In the genomic region with DNA sequence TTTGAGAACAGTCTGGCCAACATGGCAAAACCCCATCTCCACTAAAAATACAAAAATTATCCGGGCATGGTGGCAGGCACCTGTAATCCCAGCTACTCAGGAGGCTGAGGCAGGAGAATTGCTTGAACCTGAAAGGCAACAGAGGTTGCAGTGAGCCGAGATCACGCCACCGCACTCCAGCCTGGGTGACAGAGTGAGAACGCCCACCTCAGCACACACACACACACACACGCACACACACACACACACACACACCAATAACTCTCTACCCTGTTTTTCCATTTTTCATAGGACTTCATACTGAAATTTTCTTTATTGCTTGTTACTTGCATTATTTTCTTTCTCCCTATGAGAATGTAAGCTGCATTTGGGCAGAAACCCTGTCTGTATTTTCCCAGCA, we compare ENCODE assay signal across 2 cellular contexts. TPM values are rescaled to one million over a fixed set of nuclear protein-coding genes. Genes with fewer than 3 reads are reported as not detected.
"Had no signal": no experiment of that assay in that cellular context is flagged by ENCODE, and none has a peak within 500 bp of the region (broad histone marks: within the 10 kb centered on the region; RNA-seq: fewer than 3 reads in every experiment).

No MANE protein-coding gene starts in this region.

RNA-seq across cellular contexts. Expression of a gene that starts 57.1 kb away (rescaled TPM):
- total RNA-seq: activated CD4-positive, alpha-beta T cell treated with anti-CD3 and anti-CD28 coated beads, Interleukin-2, amount 10 ng/mL, durations not matched to agents 7 days and 5 days; T-helper 1 cell treated with Interleukin-12 subunit alpha and Interleukin-12 subunit beta and Interleukin-4 antibody, amounts not matched to agents 30 ng/mL and 1 ng/mL, for 36 hours had no signal
